ENCODE assay signal across 8 cellular contexts in genomic region chr3:56917740-56918568, GRCh38.
DNase-seq lines count a peak whose midpoint lies in the region; ATAC-seq and TF ChIP-seq lines count a peak whose summit lies in the region.

No MANE protein-coding gene starts in this region.

- no peaks in the 10 kb centered on the region for H3K27me3 Mint-ChIP-seq in activated CD4-positive, alpha-beta T cell treated with anti-CD3 and anti-CD28 coated beads for 36 hours
- H3K27me3 Mint-ChIP-seq in immature natural killer cell (ENCODE audit: low read depth in 3 of 3), result peaks cover 0 to 4% (median 0%) of the 10 kb centered on the region in 3 donors

- H3K9me3 Mint-ChIP-seq in activated CD4-positive, alpha-beta T cell treated with anti-CD3 and anti-CD28 coated beads for 36 hours (ENCODE audit: low read depth), result no peaks in the 10 kb centered on the region
- H3K9me3 Mint-ChIP-seq in immature natural killer cell, result no peaks in the 10 kb centered on the region

- H3K4me3 ChIP-seq in MG63 (no peak overlapping the region), dorsolateral prefrontal cortex (no peak overlapping the region)

- H3K27me3 ChIP-seq in MG63, result no peaks in the 10 kb centered on the region
- H3K27me3 ChIP-seq in dorsolateral prefrontal cortex, result no peaks in the 10 kb centered on the region

- DNase-seq in activated CD4-positive, alpha-beta T cell treated with anti-CD3 and anti-CD28 coated beads for 36 hours, result peak; percentile 81
- no peak for DNase-seq in activated CD4-positive, alpha-beta T cell treated with anti-CD3 and anti-CD28 coated beads, Interleukin-2, amount 50 U/mL, for 1 hour
- DNase-seq in NOMO-1 (lab: John Stamatoyannopoulos, UW; ENCODE audit: unreplicated experiment in 2 of 2), result peak; percentile 69 to 74
- no peak for DNase-seq in immature natural killer cell
- DNase-seq in cerebellar nuclear complex (lab: John Stamatoyannopoulos, UW), result no peak
- DNase-seq in MG63, result no peak
- DNase-seq in dorsolateral prefrontal cortex, result no peak

- H3K9me3 ChIP-seq in MG63, result no peaks in the 10 kb centered on the region

- peaks cover 3% of the 10 kb centered on the region for H3K36me3 Mint-ChIP-seq in activated CD4-positive, alpha-beta T cell treated with anti-CD3 and anti-CD28 coated beads for 36 hours (ENCODE audit: low read depth)
- no peaks in the 10 kb centered on the region for H3K36me3 Mint-ChIP-seq in immature natural killer cell

- H3K36me3 ChIP-seq in MG63, result no peaks in the 10 kb centered on the region

- POLR2A ChIA-PET in activated CD4-positive, alpha-beta T cell treated with anti-CD3 and anti-CD28 coated beads for 36 hours (lab: Charles Lee), result interaction anchor here (0.8 to 1.1 kb wide), 3 partner anchors 56 to 130 kb away, joined by 3 to 4 read pairs (median 3); no protein-coding TSS in a partner anchor

- peak; percentile 30 for ATAC-seq in activated CD4-positive, alpha-beta T cell treated with anti-CD3 and anti-CD28 coated beads for 36 hours
- peak; percentile 67 for ATAC-seq in HG03045 (IDR thresholded peaks at IDR 0.05; ENCODE audit: unreplicated experiment)

- no peak for TF ChIP-seq CTCF in dorsolateral prefrontal cortex (IDR thresholded peaks at IDR 0.05 in 54 of 56, conservative IDR thresholded peaks at IDR 0.05 in 2 of 56; ENCODE audit: low read depth in 1 of 56, partially characterized antibody in 56 of 56)

- peak overlapping the region; percentile 87 for H3K27ac Mint-ChIP-seq in activated CD4-positive, alpha-beta T cell treated with anti-CD3 and anti-CD28 coated beads for 36 hours
- peak overlapping the region; percentile 82 to 89 (median 88) for H3K27ac Mint-ChIP-seq in immature natural killer cell

- peak overlapping the region in 5 of 59 donors; percentile 24 to 76 (median 43) for H3K27ac ChIP-seq in dorsolateral prefrontal cortex

- peak overlapping the region; percentile 53 for H3K4me3 Mint-ChIP-seq in activated CD4-positive, alpha-beta T cell treated with anti-CD3 and anti-CD28 coated beads for 36 hours
- H3K4me3 Mint-ChIP-seq in immature natural killer cell, result peak overlapping the region; percentile 19 to 96 (median 69)

- H3K4me1 Mint-ChIP-seq in activated CD4-positive, alpha-beta T cell treated with anti-CD3 and anti-CD28 coated beads for 36 hours, result peaks cover 86% of the 10 kb centered on the region
- H3K4me1 Mint-ChIP-seq in immature natural killer cell, result peaks cover 79 to 88% of the 10 kb centered on the region in 2 donors

- intact Hi-C loops in activated CD4-positive, alpha-beta T cell treated with anti-CD3 and anti-CD28 coated beads for 36 hours (cut with DNase I, micrococcal nuclease), result loop anchor here (1.0 to 10.0 kb wide), 16 partner anchors 12 to 307 kb away; partner anchors contain the start of genes APPL1 (in 1 of the 2), ARHGEF3 (in 1 of the 2) and TASOR (in 1 of the 2)
- intact Hi-C loops in dorsolateral prefrontal cortex (cut with DNase I), result no loop called here

- CTCF ChIA-PET in activated CD4-positive, alpha-beta T cell treated with anti-CD3 and anti-CD28 coated beads for 36 hours (lab: Charles Lee), result interaction anchor here (0.7 to 4.3 kb wide), 7 partner anchors 40 to 130 kb away, joined by 3 to 48 read pairs (median 4); no protein-coding TSS in a partner anchor

Comparison
In these comparisons a context has a peak if more than half of its experiments do, and no peak if none do; other contexts are left out.
1. DNase-seq: peak in activated CD4-positive, alpha-beta T cell treated with anti-CD3 and anti-CD28 coated beads for 36 hours (single experiment) and NOMO-1 (2 of 2); none in activated CD4-positive, alpha-beta T cell treated with anti-CD3 and anti-CD28 coated beads, Interleukin-2, amount 50 U/mL, for 1 hour (single experiment), immature natural killer cell (0 of 3), cerebellar nuclear complex (0 of 2), MG63 (single experiment) and dorsolateral prefrontal cortex (0 of 10).
2. intact Hi-C loops: an anchor here in activated CD4-positive, alpha-beta T cell treated with anti-CD3 and anti-CD28 coated beads for 36 hours (1.0 to 10.0 kb wide); none called in dorsolateral prefrontal cortex.